8 cellular contexts compared by ENCODE assay signal in genomic region chr15:42273900-42274692, GRCh38. TPM values are rescaled to one million over a fixed set of nuclear protein-coding genes. Genes with fewer than 3 reads are reported as not detected.
A peak's percentile ranks its signal among the peaks of the same experiment; 100 is the strongest.
DNase-seq lines count a peak whose midpoint lies in the region; ATAC-seq, FAIRE-seq and TF ChIP-seq lines count a peak whose summit lies in the region.

No MANE protein-coding gene starts in this region.

- FAIRE-seq in astrocyte (lab: Jason Lieb, UNC), result no peak

- H3K4me1 ChIP-seq in CD4-positive, alpha-beta memory T cell (ENCODE audit: insufficient read depth, low read length), result peaks cover 48% of the 10 kb centered on the region
- peaks cover 25% of the 10 kb centered on the region for H3K4me1 ChIP-seq in astrocyte (ENCODE audit: insufficient read depth, low read length)

- peaks cover 18% of the 10 kb centered on the region for H4K20me1 ChIP-seq in astrocyte (ENCODE audit: insufficient read depth, low read length)

- TF ChIP-seq CTCF in astrocyte (IDR thresholded peaks at IDR 0.05; ENCODE audit: insufficient read depth, low read depth, low read length) (no peak), retinal pigment epithelial cell (conservative IDR thresholded peaks at IDR 0.05; ENCODE audit: low read depth, low read length) (no peak)

- H3K27me3 ChIP-seq in CD4-positive, alpha-beta memory T cell (ENCODE audit: insufficient read depth, low read length), result no peaks in the 10 kb centered on the region
- H3K27me3 ChIP-seq in astrocyte (ENCODE audit: insufficient read depth, low read length), result no peaks in the 10 kb centered on the region

- H3K79me2 ChIP-seq in astrocyte (ENCODE audit: insufficient read depth, low read length), result peaks cover 55% of the 10 kb centered on the region

- peaks cover 6 to 28% of the 10 kb centered on the region in 2 donors for H3K36me3 Mint-ChIP-seq in CD4-positive, alpha-beta memory T cell
- H3K36me3 Mint-ChIP-seq in astrocyte (ENCODE audit: low read depth, unreplicated experiment), result peaks cover 5% of the 10 kb centered on the region

- peak overlapping the region; percentile 73 to 98 for H3K4me3 ChIP-seq in CD4-positive, alpha-beta memory T cell (ENCODE audit: low read length in 2 of 2)
- H3K4me3 ChIP-seq in astrocyte (ENCODE audit: insufficient read depth, low read depth, low read length) (peak overlapping the region; percentile 95), retinal pigment epithelial cell (ENCODE audit: low read length) (peak overlapping the region; percentile 92)

- peak overlapping the region; percentile 99 for H3K4me2 ChIP-seq in astrocyte (ENCODE audit: low read length)

- CTCF ChIA-PET in CD4-positive, alpha-beta memory T cell (lab: Charles Lee; ENCODE audit: partially characterized antibody), result no interaction called here

- peak overlapping the region; percentile 92 to 100 (median 99) for H3K4me3 Mint-ChIP-seq in CD4-positive, alpha-beta memory T cell
- H3K4me3 Mint-ChIP-seq in astrocyte (ENCODE audit: unreplicated experiment), result peak overlapping the region; percentile 98

- POLR2A ChIA-PET in CD4-positive, alpha-beta memory T cell (lab: Charles Lee; ENCODE audit: partially characterized antibody), result interaction anchor here (0.5 to 2.2 kb wide), 17 partner anchors 9 to 1236 kb away, joined by 3 to 20 read pairs (median 5); partner anchors contain the start of genes EHD4, HAUS2, LRRC57 and MGA

- peak; percentile 18 for ATAC-seq in GM21447 (IDR thresholded peaks at IDR 0.05; ENCODE audit: unreplicated experiment)
- ATAC-seq in HG02588 (IDR thresholded peaks at IDR 0.05; ENCODE audit: unreplicated experiment), result no peak

- peak overlapping the region; percentile 70 for H2AFZ ChIP-seq in astrocyte (ENCODE audit: low read depth, low read length)

- H3K27ac Mint-ChIP-seq in CD4-positive, alpha-beta memory T cell, result peak overlapping the region; percentile 95 to 100 (median 99)
- peak overlapping the region; percentile 100 for H3K27ac Mint-ChIP-seq in astrocyte (ENCODE audit: unreplicated experiment)

- peaks cover 35 to 64% (median 50%) of the 10 kb centered on the region in 4 donors for H3K4me1 Mint-ChIP-seq in CD4-positive, alpha-beta memory T cell
- peaks cover 18% of the 10 kb centered on the region for H3K4me1 Mint-ChIP-seq in astrocyte (ENCODE audit: low read depth, unreplicated experiment)

- no peaks in the 10 kb centered on the region for H3K36me3 ChIP-seq in CD4-positive, alpha-beta memory T cell (ENCODE audit: insufficient read depth, low read length)
- H3K36me3 ChIP-seq in KOPT-K1 (ENCODE audit: insufficient read depth, low read length) (peaks cover 19% of the 10 kb centered on the region), astrocyte (ENCODE audit: insufficient read depth, low read length) (no peaks in the 10 kb centered on the region)

- peaks cover 0 to 2% of the 10 kb centered on the region in 2 donors for H3K27me3 Mint-ChIP-seq in CD4-positive, alpha-beta memory T cell
- H3K27me3 Mint-ChIP-seq in astrocyte (ENCODE audit: low read depth, unreplicated experiment), result no peaks in the 10 kb centered on the region

- peak overlapping the region; percentile 99 for H3K9ac ChIP-seq in astrocyte (ENCODE audit: low read length)

- no peaks in the 10 kb centered on the region for H3K9me3 Mint-ChIP-seq in CD4-positive, alpha-beta memory T cell
- H3K9me3 Mint-ChIP-seq in astrocyte (ENCODE audit: unreplicated experiment), result no peaks in the 10 kb centered on the region

- peak; percentile 68 to 74 (median 72) for DNase-seq in CD4-positive, alpha-beta memory T cell
- DNase-seq in T-helper 2 cell (peak; percentile 9 to 84 (median 48)), astrocyte (ENCODE audit: low read depth) (peak; percentile 76), hepatic stellate cell (ENCODE audit: low spot score) (peak; percentile 33), retinal pigment epithelial cell (ENCODE audit: low read depth) (no peak)

- H3K9me3 ChIP-seq in CD4-positive, alpha-beta memory T cell (ENCODE audit: control insufficient read depth in 1 of 2, low read length in 2 of 2), result no peaks in the 10 kb centered on the region
- H3K9me3 ChIP-seq in KOPT-K1 (ENCODE audit: insufficient read depth, low read length, poor library complexity, severe bottlenecking) (no peaks in the 10 kb centered on the region), astrocyte (ENCODE audit: insufficient read depth, low read depth, low read length) (no peaks in the 10 kb centered on the region)

- intact Hi-C loops in CD4-positive, alpha-beta memory T cell (cut with micrococcal nuclease), result loop anchor here (1.0 to 10.0 kb wide), 5 partner anchors 66 to 941 kb away; partner anchors contain the start of genes EHD4, NUSAP1, OIP5 and TTBK2

- peak overlapping the region; percentile 87 for H3K27ac ChIP-seq in CD4-positive, alpha-beta memory T cell (ENCODE audit: low read depth, low read length)
- H3K27ac ChIP-seq in KOPT-K1 (ENCODE audit: low read depth, low read length, poor library complexity, severe bottlenecking) (peak overlapping the region; percentile 94), astrocyte (ENCODE audit: low read depth, low read length) (peak overlapping the region; percentile 99)

RNA-seq across cellular contexts. Expression of gene TMEM87A, which starts 0.9 kb away (rescaled TPM):
- total RNA-seq in CD4-positive, alpha-beta memory T cell, result 10 to 100 TPM; 49.9 to 56.6 TPM
- 10 to 100 TPM; 60.7 to 98.0 TPM for polyA plus RNA-seq in CD4-positive, alpha-beta memory T cell
- total RNA-seq in astrocyte, result 39.6 and 40.9 TPM in 2 replicates

RNA-seq across cellular contexts. Expression of gene GANC, which starts 1.1 kb away (rescaled TPM):
- 10 to 100 TPM; 61.7 to 63.4 TPM for total RNA-seq in CD4-positive, alpha-beta memory T cell
- 10 to 100 TPM in 1 of 2 donors, 1 to 10 TPM in 1; 8.9 to 15.4 TPM for polyA plus RNA-seq in CD4-positive, alpha-beta memory T cell
- 12.5 and 13.4 TPM in 2 replicates for total RNA-seq in astrocyte
